ENCODE assay signal across 25 cellular contexts in the genomic region with DNA sequence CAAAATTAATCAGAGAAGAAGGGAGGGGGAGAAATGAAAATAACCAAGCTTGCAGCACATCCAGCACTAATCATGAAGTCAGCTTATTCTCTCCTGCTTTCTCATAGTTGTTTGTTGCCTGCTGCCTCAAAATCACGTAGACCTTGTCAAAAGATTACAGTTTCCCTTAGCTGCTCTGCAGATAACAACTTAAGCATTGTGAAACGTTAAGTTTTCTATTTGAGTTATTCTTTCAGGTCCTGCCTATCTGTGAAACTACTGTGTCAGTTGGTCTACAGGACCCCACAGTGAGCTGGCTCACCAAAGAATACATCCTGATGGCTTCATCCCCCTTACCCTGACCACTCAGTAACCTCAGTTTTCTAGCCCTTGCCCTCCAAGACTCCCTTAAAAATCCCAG. TPM values are rescaled to one million over a fixed set of nuclear protein-coding genes. Genes with fewer than 3 reads are reported as not detected.
DNase-seq lines count a peak whose midpoint lies in the region; ATAC-seq and TF ChIP-seq lines count a peak whose summit lies in the region.
"Had no signal": no experiment of that assay in that cellular context is flagged by ENCODE, and none has a peak within 500 bp of the region (broad histone marks: within the 10 kb centered on the region; RNA-seq: fewer than 3 reads in every experiment).

No MANE protein-coding gene starts in this region.

- no peaks in the 10 kb centered on the region for H3K36me3 Mint-ChIP-seq in activated T-cell treated with anti-CD3 and anti-CD28 coated beads, Interleukin-2, amount 50 U/mL, for 72 hours (ENCODE audit: insufficient read depth in 2 of 2)
- no peaks in the 10 kb centered on the region for H3K36me3 Mint-ChIP-seq in activated T-helper 17 cell treated with anti-CD3 and anti-CD28 coated beads, Interleukin-2, amount 50 U/mL, for 72 hours (ENCODE audit: low read depth)
- no peaks in the 10 kb centered on the region for H3K36me3 Mint-ChIP-seq in stimulated activated effector memory CD8-positive, alpha-beta T cell treated with anti-CD3 and anti-CD28 coated beads, Interleukin-12 subunit alpha, Interleukin-12 subunit beta, amount 100 ng/mL, for 72 hours
- H3K36me3 Mint-ChIP-seq: CD14-positive monocyte; CD8-positive, alpha-beta memory T cell had no signal

- no peaks in the 10 kb centered on the region for H3K27me3 ChIP-seq in hepatocyte
- H3K27me3 ChIP-seq in stomach: no peaks in the 10 kb centered on the region
- H3K27me3 ChIP-seq: BE2C; BLaER1 treated with 17β-estradiol and CSF1 and Interleukin-3, amounts not matched to agents 10 nM and 100 nM had no signal

- no peak for TF ChIP-seq POLR2A in erythroblast (IDR thresholded peaks at IDR 0.05; ENCODE audit: low read length)
- no peak for TF ChIP-seq POLR2A in stomach (IDR thresholded peaks at IDR 0.05)

- H3K4me2 ChIP-seq in hepatocyte: peak overlapping the region; percentile 58
- H3K4me2 ChIP-seq: A549; BLaER1 treated with 17β-estradiol and CSF1 and Interleukin-3, amounts not matched to agents 10 nM and 100 nM; GM23338 had no signal

- no peaks in the 10 kb centered on the region for H3K79me2 ChIP-seq in hepatocyte

- H3K9me2 ChIP-seq in hepatocyte (replicated peaks; ENCODE audit: insufficient read depth): no peaks in the 10 kb centered on the region

- H4K20me1 ChIP-seq in hepatocyte (ENCODE audit: insufficient read depth, poor library complexity, severe bottlenecking): no peaks in the 10 kb centered on the region
- H4K20me1 ChIP-seq: BLaER1 treated with 17β-estradiol and CSF1 and Interleukin-3, amounts not matched to agents 10 nM and 100 nM had no signal

- TF ChIP-seq EP300 in stomach (IDR thresholded peaks at IDR 0.05): no peak

- H3K36me3 ChIP-seq in hepatocyte (replicated peaks; ENCODE audit: insufficient read depth, low read depth) (no peaks in the 10 kb centered on the region), stomach (no peaks in the 10 kb centered on the region)
- H3K36me3 ChIP-seq: BE2C; BLaER1 treated with 17β-estradiol and CSF1 and Interleukin-3, amounts not matched to agents 10 nM and 100 nM had no signal

- peak overlapping the region; percentile 78 for H3K27ac ChIP-seq in hepatocyte
- H3K27ac ChIP-seq in stomach: no peak overlapping the region
- H3K27ac ChIP-seq: A549; BLaER1 treated with 17β-estradiol and CSF1 and Interleukin-3, amounts not matched to agents 10 nM and 100 nM had no signal

- DNase-seq in activated T-cell treated with anti-CD3 and anti-CD28 coated beads, Interleukin-2, amount 50 U/mL, for 72 hours: no peak
- no peak for DNase-seq in activated T-cell treated with anti-CD3 and anti-CD28 coated beads, Interleukin-2, amount 50 U/mL, for 48 hours
- DNase-seq in hepatocyte (ENCODE audit: low spot score) (no peak), erythroblast (lab: John Stamatoyannopoulos, UW) (no peak), stomach (no peak)
- DNase-seq in stimulated activated effector memory CD8-positive, alpha-beta T cell treated with anti-CD3 and anti-CD28 coated beads, Interleukin-12 subunit alpha, Interleukin-12 subunit beta, amount 100 ng/mL, for 72 hours (ENCODE audit: low spot score in 2 of 2): no peak
- DNase-seq: 8988T; ACHN; AML-193; BE2C; Calu3; CD4-positive, alpha-beta T cell; CD8-positive, alpha-beta memory T cell; COR-L47; DMS153; DND-41; H9 had no signal

- H3K4me1 ChIP-seq in hepatocyte (ENCODE audit: insufficient read depth) (no peaks in the 10 kb centered on the region), stomach (no peaks in the 10 kb centered on the region)
- H3K4me1 ChIP-seq: A549; BE2C; BLaER1 treated with 17β-estradiol and CSF1 and Interleukin-3, amounts not matched to agents 10 nM and 100 nM had no signal

- H3K4me3 Mint-ChIP-seq in activated T-cell treated with anti-CD3 and anti-CD28 coated beads, Interleukin-2, amount 50 U/mL, for 72 hours: no peak overlapping the region
- H3K4me3 Mint-ChIP-seq in activated T-helper 17 cell treated with anti-CD3 and anti-CD28 coated beads, Interleukin-2, amount 50 U/mL, for 72 hours: no peak overlapping the region
- H3K4me3 Mint-ChIP-seq in stimulated activated effector memory CD8-positive, alpha-beta T cell treated with anti-CD3 and anti-CD28 coated beads, Interleukin-12 subunit alpha, Interleukin-12 subunit beta, amount 100 ng/mL, for 72 hours: no peak overlapping the region
- H3K4me3 Mint-ChIP-seq: CD14-positive monocyte; CD4-positive, alpha-beta T cell; CD8-positive, alpha-beta memory T cell; GM23338; H9 had no signal

- 59% methylated on average over 2 of the region's 2 CpGs for WGBS in hepatocyte (ENCODE audit: low lambda C conversion rate, missing lambda C conversion rate)
- 43 to 66% (median 57%) methylated on average over 2 of the region's 2 CpGs for WGBS in stomach, 5 donors

- no peak overlapping the region for H3K27ac Mint-ChIP-seq in activated T-cell treated with anti-CD3 and anti-CD28 coated beads, Interleukin-2, amount 50 U/mL, for 72 hours
- no peak overlapping the region for H3K27ac Mint-ChIP-seq in activated T-helper 17 cell treated with anti-CD3 and anti-CD28 coated beads, Interleukin-2, amount 50 U/mL, for 72 hours
- H3K27ac Mint-ChIP-seq in stimulated activated effector memory CD8-positive, alpha-beta T cell treated with anti-CD3 and anti-CD28 coated beads, Interleukin-12 subunit alpha, Interleukin-12 subunit beta, amount 100 ng/mL, for 72 hours: no peak overlapping the region
- H3K27ac Mint-ChIP-seq: CD14-positive monocyte; CD4-positive, alpha-beta T cell; CD8-positive, alpha-beta memory T cell; GM23338; H9 had no signal

- no peak for TF ChIP-seq CTCF in hepatocyte (IDR thresholded peaks at IDR 0.05; ENCODE audit: poor library complexity)
- no peak for TF ChIP-seq CTCF in stomach (IDR thresholded peaks at IDR 0.05)

- H3K4me1 Mint-ChIP-seq in activated T-cell treated with anti-CD3 and anti-CD28 coated beads, Interleukin-2, amount 50 U/mL, for 72 hours (ENCODE audit: low read depth): peaks cover 29% of the 10 kb centered on the region
- H3K4me1 Mint-ChIP-seq in activated T-helper 17 cell treated with anti-CD3 and anti-CD28 coated beads, Interleukin-2, amount 50 U/mL, for 72 hours: no peaks in the 10 kb centered on the region
- peaks cover 5% of the 10 kb centered on the region for H3K4me1 Mint-ChIP-seq in stimulated activated effector memory CD8-positive, alpha-beta T cell treated with anti-CD3 and anti-CD28 coated beads, Interleukin-12 subunit alpha, Interleukin-12 subunit beta, amount 100 ng/mL, for 72 hours
- H3K4me1 Mint-ChIP-seq: CD14-positive monocyte; CD8-positive, alpha-beta memory T cell; GM23338; H9 had no signal

- peaks cover 9% of the 10 kb centered on the region for H3K27me3 Mint-ChIP-seq in activated T-cell treated with anti-CD3 and anti-CD28 coated beads, Interleukin-2, amount 50 U/mL, for 72 hours (ENCODE audit: low read depth)
- H3K27me3 Mint-ChIP-seq in activated T-helper 17 cell treated with anti-CD3 and anti-CD28 coated beads, Interleukin-2, amount 50 U/mL, for 72 hours: no peaks in the 10 kb centered on the region
- H3K27me3 Mint-ChIP-seq: CD4-positive, alpha-beta T cell had no signal

- H3K4me3 ChIP-seq in hepatocyte (no peak overlapping the region), stomach (no peak overlapping the region)
- H3K4me3 ChIP-seq: A549; BLaER1 treated with 17β-estradiol and CSF1 and Interleukin-3, amounts not matched to agents 10 nM and 100 nM; GM12878; GM23338 had no signal

- H3K9me3 ChIP-seq in hepatocyte (ENCODE audit: low read depth): no peaks in the 10 kb centered on the region
- H3K9me3 ChIP-seq in stomach: no peaks in the 10 kb centered on the region
- H3K9me3 ChIP-seq: A549; BE2C; BLaER1 treated with 17β-estradiol and CSF1 and Interleukin-3, amounts not matched to agents 10 nM and 100 nM had no signal

- no peak overlapping the region for H2AFZ ChIP-seq in hepatocyte

- intact Hi-C loops in stomach (cut with DNase I; ENCODE audit: low total_unique reads): no loop called here

- ATAC-seq in activated T-cell treated with anti-CD3 and anti-CD28 coated beads, Interleukin-2, amount 50 U/mL, for 72 hours (replicated peaks in 1 of 2): peak; percentile 51 to 61
- ATAC-seq in activated T-helper 17 cell treated with anti-CD3 and anti-CD28 coated beads, Interleukin-2, amount 50 U/mL, for 72 hours (replicated peaks): peak; percentile 54
- peak; percentile 48 for ATAC-seq in stimulated activated effector memory CD8-positive, alpha-beta T cell treated with anti-CD3 and anti-CD28 coated beads, Interleukin-12 subunit alpha, Interleukin-12 subunit beta, amount 100 ng/mL, for 72 hours
- ATAC-seq: A549, GM12878, GM23338, HCT116 had no signal

- H3K9me3 Mint-ChIP-seq in activated T-cell treated with anti-CD3 and anti-CD28 coated beads, Interleukin-2, amount 50 U/mL, for 72 hours: no peaks in the 10 kb centered on the region
- no peaks in the 10 kb centered on the region for H3K9me3 Mint-ChIP-seq in activated T-helper 17 cell treated with anti-CD3 and anti-CD28 coated beads, Interleukin-2, amount 50 U/mL, for 72 hours
- no peaks in the 10 kb centered on the region for H3K9me3 Mint-ChIP-seq in stimulated activated effector memory CD8-positive, alpha-beta T cell treated with anti-CD3 and anti-CD28 coated beads, Interleukin-12 subunit alpha, Interleukin-12 subunit beta, amount 100 ng/mL, for 72 hours
- H3K9me3 Mint-ChIP-seq: CD4-positive, alpha-beta T cell; CD8-positive, alpha-beta memory T cell; GM23338; H9 had no signal

RNA-seq across cellular contexts. Expression of a gene that starts 32.9 kb away (rescaled TPM):
- not detected for total RNA-seq in activated T-cell treated with anti-CD3 and anti-CD28 coated beads, Interleukin-2, amount 50 U/mL, for 72 hours
- total RNA-seq in activated T-helper 17 cell treated with anti-CD3 and anti-CD28 coated beads, Interleukin-2, amount 50 U/mL, for 72 hours: not detected
- total RNA-seq in hepatocyte (8.9 and 9.6 TPM in 2 replicates), stomach (10 to 100 TPM in 1 of 5 donors, 1 to 10 TPM in 1, under 1 TPM in 1, not detected in 2; 0.58 to 12.7 (median 1.5) TPM)
- polyA plus RNA-seq in hepatocyte (5.2 and 6.3 TPM in 2 replicates), stomach (not detected)
- total RNA-seq: CD4-positive, alpha-beta T cell; CD8-positive, alpha-beta memory T cell; GM12878; GM23338; H4; H9 had no signal
- polyA plus RNA-seq: CD14-positive monocyte; CD8-positive, alpha-beta memory T cell; GM12878; GM23338 had no signal

RNA-seq across cellular contexts. Expression of a gene that starts 44.4 kb away (rescaled TPM):
- under 1 TPM in 1 of 2 donors, not detected in 1; 0.29 TPM for total RNA-seq in activated T-cell treated with anti-CD3 and anti-CD28 coated beads, Interleukin-2, amount 50 U/mL, for 72 hours
- not detected for total RNA-seq in activated T-helper 17 cell treated with anti-CD3 and anti-CD28 coated beads, Interleukin-2, amount 50 U/mL, for 72 hours
- total RNA-seq in hepatocyte (1.9 and 3.2 TPM in 2 replicates), stomach (not detected)
- polyA plus RNA-seq in hepatocyte (2.2 and 4.0 TPM in 2 replicates), stomach (not detected)
- total RNA-seq: Calu3; CD4-positive, alpha-beta T cell; CD8-positive, alpha-beta memory T cell; GM12878; GM23338; H4; H9 had no signal
- polyA plus RNA-seq: CD14-positive monocyte; CD8-positive, alpha-beta memory T cell; GM12878; GM23338 had no signal
